1 cellular context compared by ENCODE assay signal in genomic region chr2:59322005-59322404, GRCh38.
TF ChIP-seq lines count a peak whose summit lies in the region.

No MANE protein-coding gene starts in this region.

TF ChIP-seq in GM23338, 12 proteins besides CTCF, POLR2A, EP300 and RAD21 (continued from another document):
- TF ChIP-seq ZNF462 (CRISPR knock-in tag; IDR thresholded peaks at IDR 0.05) (no peak), EZH2phosphoT487 (IDR thresholded peaks at IDR 0.05; ENCODE audit: unreplicated experiment) (no peak)
